ENCODE assay signal across 29 cellular contexts in the genomic region with DNA sequence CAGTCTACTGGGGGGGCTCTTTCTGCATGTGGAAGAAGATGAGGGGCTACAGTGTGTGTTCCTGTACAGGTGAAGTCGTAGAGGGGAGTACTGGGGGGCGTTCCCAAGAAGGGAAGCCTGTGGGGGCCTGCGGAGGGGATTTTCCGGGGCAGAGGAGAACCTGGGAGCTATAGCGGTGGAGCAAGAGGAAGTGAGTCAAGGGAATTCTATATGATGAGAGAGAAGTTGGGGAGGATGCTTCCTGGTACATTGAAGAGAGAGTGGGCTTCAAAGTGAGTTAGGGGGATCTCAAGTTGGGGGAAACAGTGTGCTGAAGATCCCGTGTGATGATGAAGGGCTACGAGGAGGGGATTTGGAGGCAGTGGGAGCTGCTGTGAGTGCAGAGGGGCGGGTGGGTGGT. TPM values are rescaled to one million over a fixed set of nuclear protein-coding genes. Genes with fewer than 3 reads are reported as not detected.
DNase-seq lines count a peak whose midpoint lies in the region; ATAC-seq and TF ChIP-seq lines count a peak whose summit lies in the region.
"Had no signal": no experiment of that assay in that cellular context is flagged by ENCODE, and none has a peak within 500 bp of the region (broad histone marks: within the 10 kb centered on the region; RNA-seq: fewer than 3 reads in every experiment).

No MANE protein-coding gene starts in this region.

- 9% methylated on average over 8 of the region's 8 CpGs for WGBS in HUES64
- WGBS in endodermal cell (ENCODE audit: insufficient coverage in 1 of 2, insufficient read length in 1 of 2), 2 experiments = 3 to 20% methylated on average over 4 to 8 of the region's 8 CpGs
- WGBS in mesodermal cell (ENCODE audit: insufficient coverage in 2 of 2), 2 experiments = 7 to 13% methylated on average over 8 of the region's 8 CpGs

- H3K4me1 Mint-ChIP-seq in endodermal cell = peaks cover 25% of the 10 kb centered on the region
- H3K4me1 Mint-ChIP-seq in activated CD8-positive, alpha-beta T cell treated with anti-CD3 and anti-CD28 coated beads, Interleukin-2, amount 10 ng/mL, durations not matched to agents 7 days and 5 days (ENCODE audit: low read depth) = no peaks in the 10 kb centered on the region
- H3K4me1 Mint-ChIP-seq in activated T-cell treated with anti-CD3 and anti-CD28 coated beads, Interleukin-2, amount 50 U/mL, for 4 hours (ENCODE audit: low read depth) = peaks cover 8% of the 10 kb centered on the region

- H3K4me3 ChIP-seq in BLaER1 treated with 17β-estradiol and CSF1 and Interleukin-3, amounts not matched to agents 10 nM and 100 nM = peak overlapping the region in 1 of 10 experiments; percentile 24; a peak in 1 of 20 replicates
- H3K4me3 ChIP-seq in HUES64 (ENCODE audit: low read length) (peak overlapping the region; percentile 55), endodermal cell (ENCODE audit: low read length) (no peak overlapping the region), mesodermal cell (ENCODE audit: extremely low read depth, insufficient read depth, low read length, poor library complexity, severe bottlenecking) (peak overlapping the region; percentile 59)
- H3K4me3 ChIP-seq: gastrocnemius medialis, right lobe of liver had no signal

- H3K27ac Mint-ChIP-seq in endodermal cell = no peak overlapping the region
- H3K27ac Mint-ChIP-seq in activated CD8-positive, alpha-beta T cell treated with anti-CD3 and anti-CD28 coated beads, Interleukin-2, amount 10 ng/mL, durations not matched to agents 7 days and 5 days = no peak overlapping the region
- H3K27ac Mint-ChIP-seq: activated naive CD4-positive, alpha-beta T cell treated with anti-CD3 and anti-CD28 coated beads for 36 hours; memory B cell had no signal

- H3K36me3 Mint-ChIP-seq in endodermal cell (ENCODE audit: low read depth) = no peaks in the 10 kb centered on the region
- no peaks in the 10 kb centered on the region for H3K36me3 Mint-ChIP-seq in activated CD8-positive, alpha-beta T cell treated with anti-CD3 and anti-CD28 coated beads, Interleukin-2, amount 10 ng/mL, durations not matched to agents 7 days and 5 days (ENCODE audit: low read depth)
- H3K36me3 Mint-ChIP-seq in activated T-cell treated with anti-CD3 and anti-CD28 coated beads, Interleukin-2, amount 50 U/mL, for 4 hours (ENCODE audit: insufficient read depth) = no peaks in the 10 kb centered on the region

- H3K36me3 ChIP-seq in BLaER1 treated with 17β-estradiol and CSF1 and Interleukin-3, amounts not matched to agents 10 nM and 100 nM = no peaks in the 10 kb centered on the region
- H3K36me3 ChIP-seq in HUES64 (ENCODE audit: insufficient read depth, low read length) (peaks cover 13% of the 10 kb centered on the region), endodermal cell (ENCODE audit: control insufficient read depth, insufficient read depth, low read length) (no peaks in the 10 kb centered on the region), mesodermal cell (ENCODE audit: control insufficient read depth, insufficient read depth, low read length) (peaks cover 16% of the 10 kb centered on the region)
- H3K36me3 ChIP-seq: gastrocnemius medialis, right lobe of liver had no signal

- peaks cover 82% of the 10 kb centered on the region for H3K27me3 Mint-ChIP-seq in endodermal cell (ENCODE audit: insufficient read depth)
- peaks cover 73% of the 10 kb centered on the region for H3K27me3 Mint-ChIP-seq in activated CD8-positive, alpha-beta T cell treated with anti-CD3 and anti-CD28 coated beads, Interleukin-2, amount 10 ng/mL, durations not matched to agents 7 days and 5 days (ENCODE audit: low read depth)
- H3K27me3 Mint-ChIP-seq in activated T-cell treated with anti-CD3 and anti-CD28 coated beads, Interleukin-2, amount 50 U/mL, for 4 hours (ENCODE audit: low read depth) = peaks cover 74% of the 10 kb centered on the region

- POLR2A ChIA-PET in activated CD8-positive, alpha-beta T cell treated with anti-CD3 and anti-CD28 coated beads, Interleukin-2, amount 10 ng/mL, durations not matched to agents 7 days and 5 days (lab: Charles Lee) = no interaction called here

- H3K27ac ChIP-seq in BLaER1 treated with 17β-estradiol and CSF1 and Interleukin-3, amounts not matched to agents 10 nM and 100 nM = no peak overlapping the region
- no peak overlapping the region for H3K27ac ChIP-seq in HUES64 (ENCODE audit: low read depth, low read length)
- no peak overlapping the region for H3K27ac ChIP-seq in endodermal cell (ENCODE audit: low read depth, low read length)
- peak overlapping the region; percentile 69 for H3K27ac ChIP-seq in mesodermal cell (ENCODE audit: low read depth, low read length, severe bottlenecking)
- H3K27ac ChIP-seq: C4-2B, gastrocnemius medialis, right lobe of liver had no signal

- peaks cover 0 to 5% (median 0%) of the 10 kb centered on the region in 11 experiments; a peak in 2 of 22 replicates for H4K20me1 ChIP-seq in BLaER1 treated with 17β-estradiol and CSF1 and Interleukin-3, amounts not matched to agents 10 nM and 100 nM

- DNase-seq in endodermal cell (no peak), GF-D8 (lab: John Stamatoyannopoulos, UW) (no peak), NK-92 (lab: John Stamatoyannopoulos, UW; ENCODE audit: unreplicated experiment) (no peak)
- DNase-seq in activated CD8-positive, alpha-beta T cell treated with anti-CD3 and anti-CD28 coated beads, Interleukin-2, amount 10 ng/mL, durations not matched to agents 7 days and 5 days = no peak
- no peak for DNase-seq in activated T-cell treated with anti-CD3 and anti-CD28 coated beads, Interleukin-2, amount 50 U/mL, for 4 hours
- DNase-seq: ACHN; activated CD4-positive, CD25-positive, alpha-beta regulatory T cell treated with anti-CD3 and anti-CD28 coated beads, Interleukin-2, amount 50 U/mL, for 72 hours; activated CD8-positive, alpha-beta memory T cell treated with anti-CD3 and anti-CD28 coated beads for 24 hours; activated naive CD4-positive, alpha-beta T cell treated with anti-CD3 and anti-CD28 coated beads for 36 hours; activated T-cell treated with anti-CD3 and anti-CD28 coated beads, Interleukin-2, amount 50 U/mL, for 48 hours; amniotic stem cell; Calu3; gastrocnemius medialis; GOT3; left cardiac atrium; naive B cell; NCI-H1417 treated with DMSO at 0.1 percent for 48 hours; NCI-H69; right lobe of liver had no signal

- no peaks in the 10 kb centered on the region for H3K9me3 Mint-ChIP-seq in endodermal cell
- no peaks in the 10 kb centered on the region for H3K9me3 Mint-ChIP-seq in activated CD8-positive, alpha-beta T cell treated with anti-CD3 and anti-CD28 coated beads, Interleukin-2, amount 10 ng/mL, durations not matched to agents 7 days and 5 days (ENCODE audit: insufficient read depth)
- no peaks in the 10 kb centered on the region for H3K9me3 Mint-ChIP-seq in activated T-cell treated with anti-CD3 and anti-CD28 coated beads, Interleukin-2, amount 50 U/mL, for 4 hours
- H3K9me3 Mint-ChIP-seq: activated naive CD4-positive, alpha-beta T cell treated with anti-CD3 and anti-CD28 coated beads for 36 hours had no signal

- peaks cover 18 to 66% (median 49%) of the 10 kb centered on the region in 10 experiments for H3K4me1 ChIP-seq in BLaER1 treated with 17β-estradiol and CSF1 and Interleukin-3, amounts not matched to agents 10 nM and 100 nM
- peaks cover 20% of the 10 kb centered on the region for H3K4me1 ChIP-seq in HUES64 (ENCODE audit: insufficient read depth, low read length)
- H3K4me1 ChIP-seq in endodermal cell (ENCODE audit: control insufficient read depth, insufficient read depth, low read length) = no peaks in the 10 kb centered on the region
- peaks cover 17% of the 10 kb centered on the region for H3K4me1 ChIP-seq in mesodermal cell (ENCODE audit: control insufficient read depth, insufficient read depth, low read length, poor library complexity, severe bottlenecking)
- H3K4me1 ChIP-seq: gastrocnemius medialis, right lobe of liver had no signal

- no peaks in the 10 kb centered on the region for H3K9me3 ChIP-seq in BLaER1 treated with 17β-estradiol and CSF1 and Interleukin-3, amounts not matched to agents 10 nM and 100 nM (replicated peaks in 1 of 11)
- H3K9me3 ChIP-seq in HUES64 (ENCODE audit: insufficient read depth, low read depth, low read length) (no peaks in the 10 kb centered on the region), endodermal cell (ENCODE audit: control insufficient read depth, low read length) (no peaks in the 10 kb centered on the region), mesodermal cell (ENCODE audit: control insufficient read depth, low read length) (no peaks in the 10 kb centered on the region)
- H3K9me3 ChIP-seq: gastrocnemius medialis, right lobe of liver had no signal

- peak overlapping the region; percentile 3 for H3K4me3 Mint-ChIP-seq in endodermal cell
- H3K4me3 Mint-ChIP-seq in activated CD8-positive, alpha-beta T cell treated with anti-CD3 and anti-CD28 coated beads, Interleukin-2, amount 10 ng/mL, durations not matched to agents 7 days and 5 days = no peak overlapping the region
- H3K4me3 Mint-ChIP-seq in activated T-cell treated with anti-CD3 and anti-CD28 coated beads, Interleukin-2, amount 50 U/mL, for 4 hours = no peak overlapping the region
- H3K4me3 Mint-ChIP-seq: activated naive CD4-positive, alpha-beta T cell treated with anti-CD3 and anti-CD28 coated beads for 36 hours; memory B cell had no signal

- TF ChIP-seq CTCF in endodermal cell (conservative IDR thresholded peaks at IDR 0.05) = no peak

- ATAC-seq in activated CD8-positive, alpha-beta T cell treated with anti-CD3 and anti-CD28 coated beads, Interleukin-2, amount 10 ng/mL, durations not matched to agents 7 days and 5 days = no peak
- no peak for ATAC-seq in activated T-cell treated with anti-CD3 and anti-CD28 coated beads, Interleukin-2, amount 50 U/mL, for 4 hours
- ATAC-seq: gastrocnemius medialis, left cardiac atrium, right lobe of liver, Right ventricle myocardium inferior had no signal

- CTCF ChIA-PET in activated CD8-positive, alpha-beta T cell treated with anti-CD3 and anti-CD28 coated beads, Interleukin-2, amount 10 ng/mL, durations not matched to agents 7 days and 5 days (lab: Charles Lee) = no interaction called here

- no peak overlapping the region for H3K9ac ChIP-seq in BLaER1 treated with 17β-estradiol and CSF1 and Interleukin-3, amounts not matched to agents 10 nM and 100 nM
- H3K9ac ChIP-seq in HUES64 (ENCODE audit: low read depth, low read length) (no peak overlapping the region), endodermal cell (ENCODE audit: extremely low read depth, low read length, poor library complexity, severe bottlenecking) (no peak overlapping the region)

- H3K4me2 ChIP-seq in BLaER1 treated with 17β-estradiol and CSF1 and Interleukin-3, amounts not matched to agents 10 nM and 100 nM = peak overlapping the region in 6 of 11 experiments; percentile 31 to 71 (median 42); a peak in 11 of 22 replicates

- H3K27me3 ChIP-seq in BLaER1 treated with 17β-estradiol and CSF1 and Interleukin-3, amounts not matched to agents 10 nM and 100 nM = peaks cover 65 to 88% (median 83%) of the 10 kb centered on the region in 11 experiments
- peaks cover 47% of the 10 kb centered on the region for H3K27me3 ChIP-seq in HUES64 (ENCODE audit: insufficient read depth, low read length)
- peaks cover 82% of the 10 kb centered on the region for H3K27me3 ChIP-seq in endodermal cell (ENCODE audit: control insufficient read depth, insufficient read depth, low read length, poor library complexity, severe bottlenecking)

RNA-seq across cellular contexts. Expression of gene CACNG8, which starts 1.9 kb away (rescaled TPM):
- 1.6 TPM for polyA plus RNA-seq in HUES64 (2013, experiment 1 of 2)
- 2.5 TPM for polyA plus RNA-seq in HUES64 (2013, experiment 2 of 2)
- 1 to 10 TPM in 1 of 2 donors, under 1 TPM in 1; 0.48 to 4.8 TPM for total RNA-seq in endodermal cell
- 2.4 TPM for polyA plus RNA-seq in endodermal cell (2013, experiment 1 of 2)
- 2.1 TPM for polyA plus RNA-seq in endodermal cell (2013, experiment 2 of 2)
- polyA plus RNA-seq in mesodermal cell (2013, experiment 1 of 2) = 4.6 TPM
- 3.3 TPM for polyA plus RNA-seq in mesodermal cell (2013, experiment 2 of 2)
- not detected for total RNA-seq in activated CD8-positive, alpha-beta T cell treated with anti-CD3 and anti-CD28 coated beads, Interleukin-2, amount 10 ng/mL, durations not matched to agents 7 days and 5 days
- not detected for total RNA-seq in activated T-cell treated with anti-CD3 and anti-CD28 coated beads, Interleukin-2, amount 50 U/mL, for 4 hours
- total RNA-seq: activated naive CD4-positive, alpha-beta T cell treated with anti-CD3 and anti-CD28 coated beads for 36 hours had no signal

RNA-seq across cellular contexts. Expression of gene CACNG6, which starts 30.6 kb away (rescaled TPM):
- polyA plus RNA-seq in HUES64 (2013, experiment 1 of 2) = 0.85 TPM
- 1.6 TPM for polyA plus RNA-seq in HUES64 (2013, experiment 2 of 2)
- 1 to 10 TPM in 1 of 2 donors, under 1 TPM in 1; 0.92 to 1.8 TPM for total RNA-seq in endodermal cell
- 1.6 TPM for polyA plus RNA-seq in endodermal cell (2013, experiment 1 of 2)
- 1.5 TPM for polyA plus RNA-seq in endodermal cell (2013, experiment 2 of 2)
- 3.6 TPM for polyA plus RNA-seq in mesodermal cell (2013, experiment 1 of 2)
- polyA plus RNA-seq in mesodermal cell (2013, experiment 2 of 2) = 3.2 TPM
- total RNA-seq in activated CD8-positive, alpha-beta T cell treated with anti-CD3 and anti-CD28 coated beads, Interleukin-2, amount 10 ng/mL, durations not matched to agents 7 days and 5 days = not detected
- not detected for total RNA-seq in activated T-cell treated with anti-CD3 and anti-CD28 coated beads, Interleukin-2, amount 50 U/mL, for 4 hours
- total RNA-seq: activated naive CD4-positive, alpha-beta T cell treated with anti-CD3 and anti-CD28 coated beads for 36 hours; cardiac septum; right lobe of liver; Right ventricle myocardium inferior had no signal
- polyA plus RNA-seq: esophagus, urinary bladder had no signal

RNA-seq across cellular contexts. Expression of gene CACNG7, which starts 51.8 kb away (rescaled TPM):
- 19.4 TPM for polyA plus RNA-seq in HUES64 (2013, experiment 1 of 2)
- polyA plus RNA-seq in HUES64 (2013, experiment 2 of 2) = 38.6 TPM
- total RNA-seq in endodermal cell = 1 to 10 TPM; 2.7 to 3.4 TPM
- polyA plus RNA-seq in endodermal cell (2013, experiment 1 of 2) = 48.2 TPM
- polyA plus RNA-seq in endodermal cell (2013, experiment 2 of 2) = 46.4 TPM
- 60.5 TPM for polyA plus RNA-seq in mesodermal cell (2013, experiment 1 of 2)
- polyA plus RNA-seq in mesodermal cell (2013, experiment 2 of 2) = 35.9 TPM
- not detected for total RNA-seq in activated CD8-positive, alpha-beta T cell treated with anti-CD3 and anti-CD28 coated beads, Interleukin-2, amount 10 ng/mL, durations not matched to agents 7 days and 5 days
- total RNA-seq in activated T-cell treated with anti-CD3 and anti-CD28 coated beads, Interleukin-2, amount 50 U/mL, for 4 hours = not detected
- total RNA-seq: activated naive CD4-positive, alpha-beta T cell treated with anti-CD3 and anti-CD28 coated beads for 36 hours; Calu3; cardiac septum; gastrocnemius medialis; left cardiac atrium; M059J; right lobe of liver; Right ventricle myocardium inferior had no signal
- polyA plus RNA-seq: esophagus had no signal
